Comparison of ENCODE assay signal across 17 cellular contexts in genomic region chr2:52776571-52776970, GRCh38.
DNase-seq lines count a peak whose midpoint lies in the region; ATAC-seq and TF ChIP-seq lines count a peak whose summit lies in the region.
"Had no signal": no experiment of that assay in that cellular context is flagged by ENCODE, and none has a peak within 500 bp of the region (broad histone marks: within the 10 kb centered on the region; RNA-seq: fewer than 3 reads in every experiment).

No MANE protein-coding gene starts in this region.

- TF ChIP-seq POLR2A in breast epithelium (IDR thresholded peaks at IDR 0.05) = no peak

- H2AFZ ChIP-seq in mammary epithelial cell (ENCODE audit: low read depth, low read length) (no peak overlapping the region), mesenchymal stem cell (ENCODE audit: low read depth, low read length) (no peak overlapping the region), SK-N-SH (ENCODE audit: low read depth) (no peak overlapping the region)

- POLR2A ChIA-PET in SK-N-SH (lab: Yijun Ruan, JAX) = no interaction called here

- no TSS peak for BruUV-seq in mammary epithelial cell (replicated peaks; lab: Mats Ljungman, UMichigan)

- H3K18ac ChIP-seq in mesenchymal stem cell (ENCODE audit: low read depth in 1 of 2, low read length in 2 of 2) = no peak overlapping the region

- H2AK5ac ChIP-seq in mesenchymal stem cell (ENCODE audit: low read length, severe bottlenecking) = no peak overlapping the region

- intact Hi-C loops in mammary epithelial cell (cut with micrococcal nuclease) (no loop called here), breast epithelium (cut with DNase I; ENCODE audit: low total_unique reads) (no loop called here)

- H3K4me3 ChIP-seq in mammary epithelial cell (replicated peaks in 1 of 3; ENCODE audit: insufficient read depth in 1 of 3, low read depth in 2 of 3, low read length in 3 of 3) = no peak overlapping the region
- H3K4me3 ChIP-seq in breast epithelium = no peak overlapping the region
- H3K4me3 ChIP-seq in mesenchymal stem cell (ENCODE audit: insufficient read depth in 1 of 2, low read depth in 1 of 2, low read length in 2 of 2) = no peak overlapping the region
- no peak overlapping the region for H3K4me3 ChIP-seq in SK-N-SH (ENCODE audit: low read depth in 2 of 2, low read length in 1 of 2)
- H3K4me3 ChIP-seq: A549; BLaER1 treated with 17β-estradiol and CSF1 and Interleukin-3, amounts not matched to agents 10 nM and 100 nM had no signal

- CTCF ChIA-PET in mammary epithelial cell (lab: Charles Lee; ENCODE audit: low non-redundant PET) = no interaction called here
- CTCF ChIA-PET in SK-N-SH (lab: Yijun Ruan, JAX) = no interaction called here

- H3K4me1 ChIP-seq in mammary epithelial cell (ENCODE audit: insufficient read depth, low read length) (no peaks in the 10 kb centered on the region), breast epithelium (no peaks in the 10 kb centered on the region), mesenchymal stem cell (ENCODE audit: control insufficient read depth, insufficient read depth, low read depth, low read length) (no peaks in the 10 kb centered on the region), SK-N-SH (ENCODE audit: control insufficient read depth in 1 of 2, insufficient read depth in 2 of 2, low read depth in 1 of 2, low read length in 1 of 2) (no peaks in the 10 kb centered on the region)
- H3K4me1 ChIP-seq: A549; BLaER1 treated with 17β-estradiol and CSF1 and Interleukin-3, amounts not matched to agents 10 nM and 100 nM; Caco-2 had no signal

- H3K27ac ChIP-seq in mammary epithelial cell (ENCODE audit: insufficient read depth, low read depth, low read length) = no peak overlapping the region
- no peak overlapping the region for H3K27ac ChIP-seq in breast epithelium
- no peak overlapping the region for H3K27ac ChIP-seq in mesenchymal stem cell (ENCODE audit: low read length, poor library complexity, severe bottlenecking)
- no peak overlapping the region for H3K27ac ChIP-seq in SK-N-SH (ENCODE audit: low read depth in 2 of 2, low read length in 1 of 2)
- H3K27ac ChIP-seq: 22Rv1; A549; BLaER1 treated with 17β-estradiol and CSF1 and Interleukin-3, amounts not matched to agents 10 nM and 100 nM; C4-2B had no signal

- no peak overlapping the region for H2BK15ac ChIP-seq in mesenchymal stem cell (ENCODE audit: low read depth, poor library complexity, severe bottlenecking)

- no peaks in the 10 kb centered on the region for H4K20me1 ChIP-seq in mammary epithelial cell (ENCODE audit: insufficient read depth, low read length)
- H4K20me1 ChIP-seq in SK-N-SH (ENCODE audit: insufficient read depth) = no peaks in the 10 kb centered on the region
- H4K20me1 ChIP-seq: BLaER1 treated with 17β-estradiol and CSF1 and Interleukin-3, amounts not matched to agents 10 nM and 100 nM had no signal

- no peak overlapping the region for H4K8ac ChIP-seq in mesenchymal stem cell (ENCODE audit: low read length)

- no peaks in the 10 kb centered on the region for H3F3A ChIP-seq in SK-N-SH (replicated peaks; ENCODE audit: insufficient read depth)

- no peak overlapping the region for H2BK5ac ChIP-seq in mesenchymal stem cell (ENCODE audit: low read depth, low read length, poor library complexity, severe bottlenecking)

- no peak overlapping the region for H3K27ac Mint-ChIP-seq in natural killer cell treated with Interleukin-12 subunit alpha and Interleukin-12 subunit beta and Interleukin-15 and Interleukin-18, amount 100 ng/mL, for 72 hours
- H3K27ac Mint-ChIP-seq: B cell; CD4-positive, alpha-beta T cell; CD8-positive, alpha-beta T cell had no signal

- H4K91ac ChIP-seq in mesenchymal stem cell (ENCODE audit: low read length) = no peak overlapping the region

- H3K4me2 ChIP-seq in mammary epithelial cell (ENCODE audit: insufficient read depth, low read depth, low read length) = no peak overlapping the region
- H3K4me2 ChIP-seq in mesenchymal stem cell (ENCODE audit: low read length, poor library complexity, severe bottlenecking) = no peak overlapping the region
- H3K4me2 ChIP-seq in SK-N-SH = no peak overlapping the region
- H3K4me2 ChIP-seq: A549; BLaER1 treated with 17β-estradiol and CSF1 and Interleukin-3, amounts not matched to agents 10 nM and 100 nM had no signal

- WGBS in mammary epithelial cell (ENCODE audit: low coverage, missing lambda C conversion rate) = 92% methylated on average over 1 of the region's 1 CpG
- WGBS in mesenchymal stem cell = no CpG with 5 or more reads among the region's 1 CpG
- 85% methylated on average over 1 of the region's 1 CpG for WGBS in SK-N-SH (ENCODE audit: low lambda C conversion rate)

- no peak overlapping the region for H3K4ac ChIP-seq in mesenchymal stem cell (ENCODE audit: low read depth in 1 of 2, low read length in 2 of 2)

- H3K27me3 ChIP-seq in mammary epithelial cell (ENCODE audit: insufficient read depth, low read length) (peaks cover 2% of the 10 kb centered on the region), breast epithelium (no peaks in the 10 kb centered on the region), mesenchymal stem cell (ENCODE audit: control insufficient read depth in 1 of 2, insufficient read depth in 1 of 2, low read length in 2 of 2) (no peaks in the 10 kb centered on the region), SK-N-SH (ENCODE audit: insufficient read depth) (no peaks in the 10 kb centered on the region)
- H3K27me3 ChIP-seq: BLaER1 treated with 17β-estradiol and CSF1 and Interleukin-3, amounts not matched to agents 10 nM and 100 nM had no signal

- no peaks in the 10 kb centered on the region for H3K9me2 ChIP-seq in SK-N-SH

- H3K9me3 Mint-ChIP-seq in natural killer cell treated with Interleukin-12 subunit alpha and Interleukin-12 subunit beta and Interleukin-15 and Interleukin-18, amount 100 ng/mL, for 72 hours = peaks cover 11% of the 10 kb centered on the region

- H3K36me3 Mint-ChIP-seq in natural killer cell treated with Interleukin-12 subunit alpha and Interleukin-12 subunit beta and Interleukin-15 and Interleukin-18, amount 100 ng/mL, for 72 hours = peaks cover 4% of the 10 kb centered on the region
- H3K36me3 Mint-ChIP-seq: CD8-positive, alpha-beta T cell had no signal

- no peaks in the 10 kb centered on the region for H3K36me3 ChIP-seq in mammary epithelial cell (ENCODE audit: insufficient read depth, low read length)
- no peaks in the 10 kb centered on the region for H3K36me3 ChIP-seq in breast epithelium
- no peaks in the 10 kb centered on the region for H3K36me3 ChIP-seq in mesenchymal stem cell (ENCODE audit: control insufficient read depth in 1 of 2, insufficient read depth in 2 of 2, low read depth in 1 of 2, low read length in 2 of 2)
- H3K36me3 ChIP-seq in SK-N-SH (replicated peaks in 1 of 2; ENCODE audit: control insufficient read depth in 1 of 2, insufficient read depth in 2 of 2, low read length in 1 of 2) = no peaks in the 10 kb centered on the region
- H3K36me3 ChIP-seq: BLaER1 treated with 17β-estradiol and CSF1 and Interleukin-3, amounts not matched to agents 10 nM and 100 nM had no signal

- no peaks in the 10 kb centered on the region for H3K4me1 Mint-ChIP-seq in natural killer cell treated with Interleukin-12 subunit alpha and Interleukin-12 subunit beta and Interleukin-15 and Interleukin-18, amount 100 ng/mL, for 72 hours (ENCODE audit: low read depth in 2 of 2)
- H3K4me1 Mint-ChIP-seq: B cell had no signal

- no peaks in the 10 kb centered on the region for H3K79me2 ChIP-seq in mammary epithelial cell (ENCODE audit: insufficient read depth, low read length)
- no peaks in the 10 kb centered on the region for H3K79me2 ChIP-seq in SK-N-SH (ENCODE audit: insufficient read depth)

- TF ChIP-seq CTCF in mammary epithelial cell (conservative IDR thresholded peaks at IDR 0.05 in 1 of 2, IDR thresholded peaks at IDR 0.05 in 1 of 2; ENCODE audit: extremely low read depth in 1 of 2, insufficient read depth in 1 of 2, low read depth in 1 of 2, low read length in 2 of 2) = no peak
- TF ChIP-seq CTCF in breast epithelium (IDR thresholded peaks at IDR 0.05) = no peak
- TF ChIP-seq CTCF in SK-N-SH (IDR thresholded peaks at IDR 0.05) = no peak

- no peak overlapping the region for H3K23ac ChIP-seq in mesenchymal stem cell (ENCODE audit: low read length in 2 of 2)

- H3K9ac ChIP-seq in mammary epithelial cell (ENCODE audit: insufficient read depth, low read length) (no peak overlapping the region), mesenchymal stem cell (ENCODE audit: low read length) (no peak overlapping the region), SK-N-SH (no peak overlapping the region)
- H3K9ac ChIP-seq: BLaER1 treated with 17β-estradiol and CSF1 and Interleukin-3, amounts not matched to agents 10 nM and 100 nM had no signal

- no peaks in the 10 kb centered on the region for H3K27me3 Mint-ChIP-seq in natural killer cell treated with Interleukin-12 subunit alpha and Interleukin-12 subunit beta and Interleukin-15 and Interleukin-18, amount 100 ng/mL, for 72 hours
- H3K27me3 Mint-ChIP-seq: B cell; CD4-positive, alpha-beta T cell had no signal

- H3K14ac ChIP-seq in mesenchymal stem cell (ENCODE audit: low read length in 2 of 2) = no peak overlapping the region

- no peak overlapping the region for H2BK120ac ChIP-seq in mesenchymal stem cell (ENCODE audit: low read depth, low read length)

- TF ChIP-seq EP300 in SK-N-SH (IDR thresholded peaks at IDR 0.05; ENCODE audit: borderline replicate concordance in 1 of 2, low read depth in 1 of 2, low read length in 1 of 2) = no peak

- no peak overlapping the region for H3K4me3 Mint-ChIP-seq in natural killer cell treated with Interleukin-12 subunit alpha and Interleukin-12 subunit beta and Interleukin-15 and Interleukin-18, amount 100 ng/mL, for 72 hours
- H3K4me3 Mint-ChIP-seq: B cell; CD4-positive, alpha-beta T cell; CD8-positive, alpha-beta T cell had no signal

- H3K9me3 ChIP-seq in mammary epithelial cell (replicated peaks; ENCODE audit: insufficient read depth, low read length) = no peaks in the 10 kb centered on the region
- H3K9me3 ChIP-seq in breast epithelium = no peaks in the 10 kb centered on the region
- H3K9me3 ChIP-seq in mesenchymal stem cell (ENCODE audit: control insufficient read depth, low read length) = peaks cover 16% of the 10 kb centered on the region
- H3K9me3 ChIP-seq in SK-N-SH = no peaks in the 10 kb centered on the region
- H3K9me3 ChIP-seq: A549 had no signal

- TF ChIP-seq RAD21 in SK-N-SH (IDR thresholded peaks at IDR 0.05; ENCODE audit: low read length) = no peak

- peak; percentile 46 for DNase-seq in mammary epithelial cell
- no peak for DNase-seq in breast epithelium (ENCODE audit: low spot score in 2 of 2)
- DNase-seq in foreskin melanocyte = peak; percentile 29
- peak; percentile 12 for DNase-seq in mesenchymal stem cell
- DNase-seq in natural killer cell treated with Interleukin-12 subunit alpha and Interleukin-12 subunit beta and Interleukin-15 and Interleukin-18, amount 100 ng/mL, for 72 hours (ENCODE audit: low spot score) = no peak
- DNase-seq in SK-N-SH = no peak
- DNase-seq: AML-193; Caco-2; Calu3; CD4-positive, alpha-beta T cell; CD8-positive, alpha-beta T cell; GF-D8 had no signal

- no peak for ATAC-seq in natural killer cell treated with Interleukin-12 subunit alpha and Interleukin-12 subunit beta and Interleukin-15 and Interleukin-18, amount 100 ng/mL, for 72 hours
- ATAC-seq: A549; CD8-positive, alpha-beta T cell had no signal

- H3K79me1 ChIP-seq in mesenchymal stem cell (replicated peaks; ENCODE audit: low read length, poor library complexity, severe bottlenecking) = no peaks in the 10 kb centered on the region

- in situ Hi-C loops in mammary epithelial cell (cut with MboI; ENCODE audit: low sequenced_read_pairs in 2 of 2) = no loop called here

- dilution Hi-C loops in mammary epithelial cell (cut with HindIII; ENCODE audit: low sequenced_read_pairs) = no loop called here

- no peak overlapping the region for H2BK12ac ChIP-seq in mesenchymal stem cell (ENCODE audit: low read length in 2 of 2)

Comparison
In these comparisons a context has a peak if more than half of its experiments do, and no peak if none do; other contexts are left out.
1. DNase-seq: peak in mammary epithelial cell (single experiment), foreskin melanocyte (single experiment) and mesenchymal stem cell (single experiment); none in breast epithelium (0 of 2), natural killer cell treated with Interleukin-12 subunit alpha and Interleukin-12 subunit beta and Interleukin-15 and Interleukin-18, amount 100 ng/mL, for 72 hours (single experiment) and SK-N-SH (single experiment).